8 cellular contexts compared by ENCODE assay signal in genomic region chr6:155126727-155127439, GRCh38.
DNase-seq lines count a peak whose midpoint lies in the region; ATAC-seq and TF ChIP-seq lines count a peak whose summit lies in the region.

No MANE protein-coding gene starts in this region.

- H3K27me3 Mint-ChIP-seq in stimulated activated memory B cell treated with anti-CD40 and anti-IgM and Interleukin-4, amounts not matched to agents 10 μg/mL and 1 μg/mL and 100 μg/mL, for 72 hours = peaks cover 14% of the 10 kb centered on the region
- no peaks in the 10 kb centered on the region for H3K27me3 Mint-ChIP-seq in endothelial cell (ENCODE audit: unreplicated experiment)
- H3K27me3 Mint-ChIP-seq in CD14-positive monocyte (ENCODE audit: low read depth in 3 of 3) = peaks cover 0 to 3% (median 2%) of the 10 kb centered on the region in 3 donors

- TF ChIP-seq CTCF in WERI-Rb-1 (IDR thresholded peaks at IDR 0.05; ENCODE audit: low read depth, low read length) (no peak), endothelial cell (IDR thresholded peaks at IDR 0.05; ENCODE audit: unreplicated experiment) (no peak), CD14-positive monocyte (IDR thresholded peaks at IDR 0.05) (no peak)

- H3K4me3 Mint-ChIP-seq in stimulated activated memory B cell treated with anti-CD40 and anti-IgM and Interleukin-4, amounts not matched to agents 10 μg/mL and 1 μg/mL and 100 μg/mL, for 72 hours = no peak overlapping the region
- no peak overlapping the region for H3K4me3 Mint-ChIP-seq in endothelial cell (ENCODE audit: unreplicated experiment)
- H3K4me3 Mint-ChIP-seq in CD14-positive monocyte = no peak overlapping the region

- no peaks in the 10 kb centered on the region for H3K9me3 ChIP-seq in WERI-Rb-1 (ENCODE audit: severe bottlenecking)

- H3K9me3 Mint-ChIP-seq in stimulated activated memory B cell treated with anti-CD40 and anti-IgM and Interleukin-4, amounts not matched to agents 10 μg/mL and 1 μg/mL and 100 μg/mL, for 72 hours = no peaks in the 10 kb centered on the region
- H3K9me3 Mint-ChIP-seq in endothelial cell (ENCODE audit: unreplicated experiment) (no peaks in the 10 kb centered on the region), CD14-positive monocyte (peaks cover 0 to 2% (median 0%) of the 10 kb centered on the region in 7 donors)

- H3K36me3 ChIP-seq in WERI-Rb-1 = peaks cover 46% of the 10 kb centered on the region

- intact Hi-C loops in CD14-positive monocyte (cut with micrococcal nuclease) = no loop called here

- no peaks in the 10 kb centered on the region for H3K36me3 Mint-ChIP-seq in stimulated activated memory B cell treated with anti-CD40 and anti-IgM and Interleukin-4, amounts not matched to agents 10 μg/mL and 1 μg/mL and 100 μg/mL, for 72 hours
- H3K36me3 Mint-ChIP-seq in endothelial cell (ENCODE audit: low read depth, unreplicated experiment) = peaks cover 25% of the 10 kb centered on the region
- H3K36me3 Mint-ChIP-seq in CD14-positive monocyte = no peaks in the 10 kb centered on the region

- peak; percentile 36 for DNase-seq in activated gamma-delta T cell treated with anti-CD3 and anti-CD28 coated beads, Interleukin-2, amount 50 U/mL, for 16 hours (ENCODE audit: low read depth)
- no peak for DNase-seq in activated gamma-delta T cell treated with Interleukin-2 at 50 U/mL for 16 hours
- peak; percentile 38 for DNase-seq in activated CD4-positive, CD25-positive, alpha-beta regulatory T cell treated with anti-CD3 and anti-CD28 coated beads, Interleukin-2, amount 50 U/mL, for 72 hours
- DNase-seq in glomerular visceral epithelial cell (ENCODE audit: extremely low spot score) = peak; percentile 82
- DNase-seq in WERI-Rb-1 = no peak
- DNase-seq in endothelial cell (ENCODE audit: low spot score) = no peak
- DNase-seq in CD14-positive monocyte (ENCODE audit: low spot score) = no peak

- H3K27ac Mint-ChIP-seq in stimulated activated memory B cell treated with anti-CD40 and anti-IgM and Interleukin-4, amounts not matched to agents 10 μg/mL and 1 μg/mL and 100 μg/mL, for 72 hours = no peak overlapping the region
- no peak overlapping the region for H3K27ac Mint-ChIP-seq in endothelial cell (ENCODE audit: unreplicated experiment)
- no peak overlapping the region for H3K27ac Mint-ChIP-seq in CD14-positive monocyte

- H3K27ac ChIP-seq in WERI-Rb-1 = no peak overlapping the region

- H3K4me3 ChIP-seq in WERI-Rb-1 (ENCODE audit: low read depth, low read length) = no peak overlapping the region

- H3K4me1 Mint-ChIP-seq in stimulated activated memory B cell treated with anti-CD40 and anti-IgM and Interleukin-4, amounts not matched to agents 10 μg/mL and 1 μg/mL and 100 μg/mL, for 72 hours = no peaks in the 10 kb centered on the region
- H3K4me1 Mint-ChIP-seq in endothelial cell (ENCODE audit: unreplicated experiment) = peaks cover 2% of the 10 kb centered on the region
- peaks cover 4% of the 10 kb centered on the region for H3K4me1 Mint-ChIP-seq in CD14-positive monocyte

- ATAC-seq in stimulated activated memory B cell treated with anti-CD40 and anti-IgM and Interleukin-4, amounts not matched to agents 10 μg/mL and 1 μg/mL and 100 μg/mL, for 72 hours = peak; percentile 65

- no peaks in the 10 kb centered on the region for H3K27me3 ChIP-seq in WERI-Rb-1 (ENCODE audit: insufficient read depth, low read depth, severe bottlenecking)

Comparison
In these comparisons a context has a peak if more than half of its experiments do, and no peak if none do; other contexts are left out.
1. DNase-seq: peak in activated gamma-delta T cell treated with anti-CD3 and anti-CD28 coated beads, Interleukin-2, amount 50 U/mL, for 16 hours (single experiment), activated CD4-positive, CD25-positive, alpha-beta regulatory T cell treated with anti-CD3 and anti-CD28 coated beads, Interleukin-2, amount 50 U/mL, for 72 hours (single experiment) and glomerular visceral epithelial cell (single experiment); none in activated gamma-delta T cell treated with Interleukin-2 at 50 U/mL for 16 hours (single experiment), WERI-Rb-1 (single experiment), endothelial cell (single experiment) and CD14-positive monocyte (single experiment).